In the genomic region with DNA sequence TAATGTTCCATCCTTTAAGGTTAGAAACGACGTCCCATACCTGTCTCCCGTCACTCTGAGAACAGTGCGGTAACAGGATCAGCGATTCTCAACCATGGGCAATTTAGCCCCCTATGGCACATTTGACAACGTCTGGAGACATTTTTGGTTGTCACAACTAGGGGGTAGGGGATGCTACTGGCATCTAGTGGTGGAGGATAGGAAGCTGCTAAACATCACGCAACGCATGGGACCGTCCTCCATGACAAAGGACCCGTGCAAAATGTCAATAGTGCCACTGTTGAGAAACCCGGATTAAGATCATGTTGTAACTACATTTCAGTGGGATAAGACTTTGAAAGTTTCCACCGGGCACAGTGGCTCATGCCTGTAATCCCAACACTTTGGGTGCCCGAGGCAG, we compare ENCODE assay signal across 9 cellular contexts. TPM values are rescaled to one million over a fixed set of nuclear protein-coding genes. Genes with fewer than 3 reads are reported as not detected.
DNase-seq lines count a peak whose midpoint lies in the region; ATAC-seq and TF ChIP-seq lines count a peak whose summit lies in the region.
"Had no signal": no experiment of that assay in that cellular context is flagged by ENCODE, and none has a peak within 500 bp of the region (broad histone marks: within the 10 kb centered on the region; RNA-seq: fewer than 3 reads in every experiment).

No MANE protein-coding gene starts in this region.

- DNase-seq in A673 (ENCODE audit: low spot score) (peak; percentile 82), GM23338 (ENCODE audit: low spot score) (peak; percentile 86), globus pallidus (ENCODE audit: low spot score) (peak; percentile 20), NCI-H2196 treated with DMSO at 0.1 percent for 48 hours (lab: John Stamatoyannopoulos, UW; ENCODE audit: unreplicated experiment) (no peak), breast epithelium (ENCODE audit: low spot score in 2 of 2) (no peak)
- DNase-seq: NCI-H1436 had no signal

- H4K20me1 ChIP-seq in GM23338 (replicated peaks; ENCODE audit: insufficient read depth) = peaks cover 7% of the 10 kb centered on the region

- H3K79me2 ChIP-seq in GM23338 (replicated peaks; ENCODE audit: insufficient read depth) = peaks cover 16% of the 10 kb centered on the region

- CTCF ChIA-PET in A673 (lab: Charles Lee) = no interaction called here

- peaks cover 16% of the 10 kb centered on the region for H3K4me1 Mint-ChIP-seq in GM23338

- no TSS peak for BruUV-seq in A673 (replicated peaks; lab: Mats Ljungman, UMichigan)

- POLR2A ChIA-PET in A673 (lab: Charles Lee; ENCODE audit: low non-redundant PET) = no interaction called here

- H3K27me3 ChIP-seq in A673 (replicated peaks; ENCODE audit: insufficient read depth, low read depth, low read length, poor library complexity) (no peaks in the 10 kb centered on the region), GM23338 (ENCODE audit: insufficient read depth) (no peaks in the 10 kb centered on the region), breast epithelium (no peaks in the 10 kb centered on the region)

- intact Hi-C loops in A673 (cut with micrococcal nuclease; ENCODE audit: unreplicated experiment) (loop anchor here (5.0 to 10.0 kb wide), 2 partner anchors 81 to 337 kb away; no protein-coding TSS in a partner anchor), breast epithelium (cut with DNase I; ENCODE audit: low total_unique reads) (no loop called here)

- peaks cover 11% of the 10 kb centered on the region for H3K27me3 Mint-ChIP-seq in GM23338 (ENCODE audit: insufficient read depth, low read depth, poor library complexity)

- H2AFZ ChIP-seq in GM23338 = no peak overlapping the region

- ATAC-seq in GM23338 (peak; percentile 39), HG03469 (IDR thresholded peaks at IDR 0.05; ENCODE audit: unreplicated experiment) (no peak), HG02970 (IDR thresholded peaks at IDR 0.05; ENCODE audit: low FRiP score, unreplicated experiment) (no peak)

- TF ChIP-seq CTCF in A673 (conservative IDR thresholded peaks at IDR 0.05; ENCODE audit: low read depth, low read length) (peak; percentile 78), GM23338 (conservative IDR thresholded peaks at IDR 0.05; ENCODE audit: low read depth in 2 of 2) (peak; percentile 68 to 77), VCaP (conservative IDR thresholded peaks at IDR 0.05) (peak; percentile 69), breast epithelium (IDR thresholded peaks at IDR 0.05) (no peak)

- peaks cover 13% of the 10 kb centered on the region for H3K36me3 Mint-ChIP-seq in GM23338 (ENCODE audit: low read depth)

- H3K4me1 ChIP-seq in A673 (ENCODE audit: insufficient read depth, low read length, poor library complexity, severe bottlenecking) (no peaks in the 10 kb centered on the region), GM23338 (ENCODE audit: insufficient read depth) (peaks cover 4% of the 10 kb centered on the region; the same call in 1 of the 2 replicates), breast epithelium (no peaks in the 10 kb centered on the region)

- 0 out of 2 replicates have a peak, but pooled peaks cover 3% of the 10 kb centered on the region for H3F3A ChIP-seq in GM23338 (replicated peaks; ENCODE audit: low read depth)

- no peak overlapping the region for H3K4me3 Mint-ChIP-seq in GM23338

- H3K9me2 ChIP-seq in GM23338 (ENCODE audit: insufficient read depth) = peaks cover 6% of the 10 kb centered on the region; the same call in 1 of the 2 replicates

- no peak overlapping the region for H3K4me2 ChIP-seq in GM23338

- no peak overlapping the region for H3K4me3 ChIP-seq in A673 (ENCODE audit: low read depth, low read length, poor library complexity, severe bottlenecking)
- H3K4me3 ChIP-seq in GM23338 = no peak overlapping the region
- H3K4me3 ChIP-seq in breast epithelium = no peak overlapping the region

- H3K27ac ChIP-seq in A673 (ENCODE audit: low read depth, low read length, poor library complexity, severe bottlenecking) = no peak overlapping the region
- no peak overlapping the region for H3K27ac ChIP-seq in GM23338 (ENCODE audit: low read depth)
- H3K27ac ChIP-seq in VCaP = no peak overlapping the region
- no peak overlapping the region for H3K27ac ChIP-seq in breast epithelium

- H3K36me3 ChIP-seq in A673 (ENCODE audit: insufficient read depth, low read length, poor library complexity, severe bottlenecking) (peaks cover 6% of the 10 kb centered on the region), GM23338 (ENCODE audit: insufficient read depth) (no peaks in the 10 kb centered on the region; the same call in 1 of the 2 replicates), breast epithelium (no peaks in the 10 kb centered on the region)

- H3K27ac Mint-ChIP-seq in GM23338 = no peak overlapping the region

- H3K9me3 ChIP-seq in A673 (ENCODE audit: low read depth, low read length, poor library complexity, severe bottlenecking) (no peaks in the 10 kb centered on the region), breast epithelium (no peaks in the 10 kb centered on the region)

- H3K9me3 Mint-ChIP-seq in GM23338 = no peaks in the 10 kb centered on the region

- no peak for TF ChIP-seq POLR2A in breast epithelium (IDR thresholded peaks at IDR 0.05)

TF ChIP-seq in GM23338, 12 proteins besides CTCF, POLR2A, EP300 and RAD21 (continues in another document):
- TF ChIP-seq POLR2AphosphoS5 (IDR thresholded peaks at IDR 0.05; ENCODE audit: low read depth) = no peak
- no peak for TF ChIP-seq EZH2 (IDR thresholded peaks at IDR 0.05; ENCODE audit: low read depth, unreplicated experiment)
- no peak for TF ChIP-seq EZH2phosphoT487 (IDR thresholded peaks at IDR 0.05; ENCODE audit: unreplicated experiment)
- TF ChIP-seq, protein P1, sequence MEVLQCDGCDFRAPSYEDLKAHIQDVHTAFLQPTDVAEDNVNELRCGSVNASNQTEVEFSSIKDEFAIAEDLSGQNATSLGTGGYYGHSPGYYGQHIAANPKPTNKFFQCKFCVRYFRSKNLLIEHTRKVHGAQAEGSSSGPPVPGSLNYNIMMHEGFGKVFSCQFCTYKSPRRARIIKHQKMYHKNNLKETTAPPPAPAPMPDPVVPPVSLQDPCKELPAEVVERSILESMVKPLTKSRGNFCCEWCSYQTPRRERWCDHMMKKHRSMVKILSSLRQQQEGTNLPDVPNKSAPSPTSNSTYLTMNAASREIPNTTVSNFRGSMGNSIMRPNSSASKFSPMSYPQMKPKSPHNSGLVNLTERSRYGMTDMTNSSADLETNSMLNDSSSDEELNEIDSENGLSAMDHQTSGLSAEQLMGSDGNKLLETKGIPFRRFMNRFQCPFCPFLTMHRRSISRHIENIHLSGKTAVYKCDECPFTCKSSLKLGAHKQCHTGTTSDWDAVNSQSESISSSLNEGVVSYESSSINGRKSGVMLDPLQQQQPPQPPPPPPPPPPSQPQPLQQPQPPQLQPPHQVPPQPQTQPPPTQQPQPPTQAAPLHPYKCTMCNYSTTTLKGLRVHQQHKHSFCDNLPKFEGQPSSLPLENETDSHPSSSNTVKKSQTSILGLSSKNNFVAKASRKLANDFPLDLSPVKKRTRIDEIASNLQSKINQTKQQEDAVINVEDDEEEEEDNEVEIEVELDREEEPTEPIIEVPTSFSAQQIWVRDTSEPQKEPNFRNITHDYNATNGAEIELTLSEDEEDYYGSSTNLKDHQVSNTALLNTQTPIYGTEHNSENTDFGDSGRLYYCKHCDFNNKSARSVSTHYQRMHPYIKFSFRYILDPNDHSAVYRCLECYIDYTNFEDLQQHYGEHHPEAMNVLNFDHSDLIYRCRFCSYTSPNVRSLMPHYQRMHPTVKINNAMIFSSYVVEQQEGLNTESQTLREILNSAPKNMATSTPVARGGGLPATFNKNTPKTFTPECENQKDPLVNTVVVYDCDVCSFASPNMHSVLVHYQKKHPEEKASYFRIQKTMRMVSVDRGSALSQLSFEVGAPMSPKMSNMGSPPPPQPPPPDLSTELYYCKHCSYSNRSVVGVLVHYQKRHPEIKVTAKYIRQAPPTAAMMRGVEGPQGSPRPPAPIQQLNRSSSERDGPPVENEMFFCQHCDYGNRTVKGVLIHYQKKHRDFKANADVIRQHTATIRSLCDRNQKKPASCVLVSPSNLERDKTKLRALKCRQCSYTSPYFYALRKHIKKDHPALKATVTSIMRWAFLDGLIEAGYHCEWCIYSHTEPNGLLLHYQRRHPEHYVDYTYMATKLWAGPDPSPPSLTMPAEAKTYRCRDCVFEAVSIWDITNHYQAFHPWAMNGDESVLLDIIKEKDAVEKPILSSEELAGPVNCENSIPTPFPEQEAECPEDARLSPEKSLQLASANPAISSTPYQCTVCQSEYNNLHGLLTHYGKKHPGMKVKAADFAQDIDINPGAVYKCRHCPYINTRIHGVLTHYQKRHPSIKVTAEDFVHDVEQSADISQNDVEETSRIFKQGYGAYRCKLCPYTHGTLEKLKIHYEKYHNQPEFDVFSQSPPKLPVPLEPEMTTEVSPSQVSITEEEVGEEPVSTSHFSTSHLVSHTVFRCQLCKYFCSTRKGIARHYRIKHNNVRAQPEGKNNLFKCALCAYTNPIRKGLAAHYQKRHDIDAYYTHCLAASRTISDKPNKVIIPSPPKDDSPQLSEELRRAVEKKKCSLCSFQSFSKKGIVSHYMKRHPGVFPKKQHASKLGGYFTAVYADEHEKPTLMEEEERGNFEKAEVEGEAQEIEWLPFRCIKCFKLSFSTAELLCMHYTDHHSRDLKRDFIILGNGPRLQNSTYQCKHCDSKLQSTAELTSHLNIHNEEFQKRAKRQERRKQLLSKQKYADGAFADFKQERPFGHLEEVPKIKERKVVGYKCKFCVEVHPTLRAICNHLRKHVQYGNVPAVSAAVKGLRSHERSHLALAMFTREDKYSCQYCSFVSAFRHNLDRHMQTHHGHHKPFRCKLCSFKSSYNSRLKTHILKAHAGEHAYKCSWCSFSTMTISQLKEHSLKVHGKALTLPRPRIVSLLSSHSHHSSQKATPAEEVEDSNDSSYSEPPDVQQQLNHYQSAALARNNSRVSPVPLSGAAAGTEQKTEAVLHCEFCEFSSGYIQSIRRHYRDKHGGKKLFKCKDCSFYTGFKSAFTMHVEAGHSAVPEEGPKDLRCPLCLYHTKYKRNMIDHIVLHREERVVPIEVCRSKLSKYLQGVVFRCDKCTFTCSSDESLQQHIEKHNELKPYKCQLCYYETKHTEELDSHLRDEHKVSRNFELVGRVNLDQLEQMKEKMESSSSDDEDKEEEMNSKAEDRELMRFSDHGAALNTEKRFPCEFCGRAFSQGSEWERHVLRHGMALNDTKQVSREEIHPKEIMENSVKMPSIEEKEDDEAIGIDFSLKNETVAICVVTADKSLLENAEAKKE (CRISPR knock-in tag; IDR thresholded peaks at IDR 0.05) = no peak
- no peak for TF ChIP-seq ZNF114 (CRISPR knock-in tag; IDR thresholded peaks at IDR 0.05)

RNA-seq across cellular contexts. Expression of a gene that starts 5.0 kb away (rescaled TPM):
- 32.1 and 32.9 TPM in 2 replicates for total RNA-seq in A673 (2021)
- 32.8 and 36.9 TPM in 2 replicates for total RNA-seq in GM23338 (2014; rRNA removed; shearing (Covaris generic))
- 11.2 and 12.5 TPM in 2 replicates for polyA plus RNA-seq in GM23338 (2016; fragmentation: Nextera tagmentation; extraction: Ambion mirVana)
- 10 to 100 TPM; 10.2 to 25.3 (median 14.1) TPM for total RNA-seq in breast epithelium

Comparison
In these comparisons a context has a peak if more than half of its experiments do, and no peak if none do; other contexts are left out.
1. DNase-seq: peak in A673 (single experiment), GM23338 (single experiment) and globus pallidus (single experiment); none in NCI-H2196 treated with DMSO at 0.1 percent for 48 hours (single experiment) and breast epithelium (0 of 2).
2. CTCF ChIP-seq: peak in A673 (single experiment), GM23338 (2 of 2) and VCaP (single experiment); none in breast epithelium (0 of 3).